ENCODE assay signal across 10 cellular contexts in the genomic region with DNA sequence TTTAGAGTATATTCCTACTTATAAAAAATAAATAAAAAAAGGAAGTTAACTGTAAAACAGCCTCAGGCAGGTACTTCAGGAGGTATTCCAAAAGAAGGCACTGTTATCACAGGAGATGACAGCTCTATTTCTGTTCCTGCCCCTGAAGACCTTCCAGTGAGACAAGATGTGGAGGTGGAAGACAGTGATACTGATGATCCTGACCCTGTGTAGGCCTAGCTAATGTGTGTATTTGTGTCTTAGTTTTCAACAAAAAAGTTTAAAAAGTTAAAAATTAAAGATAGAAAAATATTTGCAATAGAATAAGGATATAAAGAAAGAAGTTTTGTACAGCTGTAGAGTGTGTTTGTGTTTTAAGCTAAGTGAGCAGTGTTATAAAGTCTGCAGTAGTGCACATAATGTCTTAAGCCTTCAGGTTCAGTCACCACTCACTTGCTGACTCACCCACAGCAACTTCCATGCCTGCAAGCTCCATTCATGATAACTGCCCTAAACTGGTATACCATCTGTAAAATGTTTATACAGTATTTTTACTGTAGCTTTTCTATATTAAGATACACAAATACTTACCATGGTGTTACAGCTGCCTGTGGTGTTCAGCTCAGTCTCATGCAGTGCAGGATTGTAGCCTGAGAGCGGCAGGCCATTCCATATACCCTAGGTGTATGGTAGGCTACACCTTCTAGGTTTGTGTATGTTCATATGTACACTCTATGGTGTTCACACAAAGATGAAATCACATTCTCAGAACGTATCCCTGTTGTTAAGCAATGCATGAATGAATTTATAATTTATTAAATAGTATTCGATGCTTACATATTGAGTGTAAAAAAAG.
DNase-seq lines count a peak whose midpoint lies in the region; TF ChIP-seq lines count a peak whose summit lies in the region.
"Had no signal": no experiment of that assay in that cellular context is flagged by ENCODE, and none has a peak within 500 bp of the region (broad histone marks: within the 10 kb centered on the region; RNA-seq: fewer than 3 reads in every experiment).

No MANE protein-coding gene starts in this region.

- no peak for TF ChIP-seq POLR2A in sigmoid colon (IDR thresholded peaks at IDR 0.05)

- H3K4me3 ChIP-seq in ACC112 (ENCODE audit: low read depth, low read length) (no peak overlapping the region), sigmoid colon (no peak overlapping the region)

- DNase-seq in HK-2 (ENCODE audit: unreplicated experiment): peak; percentile 17
- DNase-seq in amniotic epithelial cell (ENCODE audit: low read depth): peak; percentile 89
- DNase-seq in glomerular visceral epithelial cell (ENCODE audit: extremely low spot score): peak; percentile 36
- DNase-seq in hypothalamus (lab: John Stamatoyannopoulos, UW): no peak
- DNase-seq in sigmoid colon: no peak
- DNase-seq in germinal center (ENCODE audit: low spot score): no peak
- DNase-seq in NCI-H2107 treated with DMSO at 0.1 percent for 48 hours (lab: John Stamatoyannopoulos, UW; ENCODE audit: unreplicated experiment): no peak
- DNase-seq: anterior cingulate cortex, NCI-H2227 treated with DMSO at 0.1 percent for 48 hours had no signal

- no peaks in the 10 kb centered on the region for H3K9me3 ChIP-seq in sigmoid colon

- 92 to 95% methylated on average over 3 of the region's 3 CpGs for WGBS in sigmoid colon, 2 donors

- H3K4me1 ChIP-seq in ACC112 (ENCODE audit: control insufficient read depth, insufficient read depth, low read length, unreplicated experiment): peaks cover 16% of the 10 kb centered on the region
- peaks cover 0 to 44% (median 29%) of the 10 kb centered on the region in 4 donors for H3K4me1 ChIP-seq in sigmoid colon

- peak overlapping the region; percentile 66 for H3K27ac ChIP-seq in ACC112 (ENCODE audit: low read depth, low read length)
- H3K27ac ChIP-seq in sigmoid colon: peak overlapping the region in 2 of 4 donors; percentile 56 to 70

- TF ChIP-seq CTCF in sigmoid colon (IDR thresholded peaks at IDR 0.05): no peak

- H3K27me3 ChIP-seq in ACC112 (ENCODE audit: insufficient read depth, low read length): no peaks in the 10 kb centered on the region
- H3K27me3 ChIP-seq in sigmoid colon: no peaks in the 10 kb centered on the region

- intact Hi-C loops in sigmoid colon (cut with DNase I): no loop called here

- no peak overlapping the region for H2AFZ ChIP-seq in ACC112 (ENCODE audit: low read length, unreplicated experiment)

- no peak for TF ChIP-seq EP300 in sigmoid colon (IDR thresholded peaks at IDR 0.05)

- H3K79me2 ChIP-seq in ACC112 (ENCODE audit: control insufficient read depth, insufficient read depth, low read length, unreplicated experiment): no peaks in the 10 kb centered on the region

- H3K36me3 ChIP-seq in ACC112 (ENCODE audit: insufficient read depth, low read length): no peaks in the 10 kb centered on the region; the same call in 1 of the 2 replicates
- peaks cover 0 to 8% (median 0%) of the 10 kb centered on the region in 4 donors for H3K36me3 ChIP-seq in sigmoid colon

Comparison
In these comparisons a context has a peak if more than half of its experiments do, and no peak if none do; other contexts are left out.
1. DNase-seq: peak in HK-2 (single experiment), amniotic epithelial cell (single experiment) and glomerular visceral epithelial cell (single experiment); none in hypothalamus (0 of 51), sigmoid colon (single experiment), germinal center (single experiment) and NCI-H2107 treated with DMSO at 0.1 percent for 48 hours (single experiment).